Comparison of ENCODE assay signal across 12 cellular contexts in genomic region chr19:13011653-13012389, GRCh38. TPM values are rescaled to one million over a fixed set of nuclear protein-coding genes. Genes with fewer than 3 reads are reported as not detected.
DNase-seq lines count a peak whose midpoint lies in the region; ATAC-seq and TF ChIP-seq lines count a peak whose summit lies in the region.
"Had no signal": no experiment of that assay in that cellular context is flagged by ENCODE, and none has a peak within 500 bp of the region (broad histone marks: within the 10 kb centered on the region; RNA-seq: fewer than 3 reads in every experiment).

No MANE protein-coding gene starts in this region.

- H3K36me3 ChIP-seq in CD4-positive, CD25-positive, alpha-beta regulatory T cell (ENCODE audit: control insufficient read depth, insufficient read depth, low read length) = no peaks in the 10 kb centered on the region
- H3K36me3 ChIP-seq in Panc1 (ENCODE audit: control insufficient read depth, insufficient read depth, low read length) = no peaks in the 10 kb centered on the region
- H3K36me3 ChIP-seq in esophagus squamous epithelium = peaks cover 0 to 5% (median 0%) of the 10 kb centered on the region in 3 donors
- H3K36me3 ChIP-seq in skeletal muscle tissue (ENCODE audit: control insufficient read depth in 3 of 3, insufficient read depth in 3 of 3, low read length in 3 of 3) = peaks cover 4 to 6% (median 5%) of the 10 kb centered on the region in 3 donors

- no peak for DNase-seq in CD4-positive, CD25-positive, alpha-beta regulatory T cell
- DNase-seq in Panc1 (ENCODE audit: low read depth, low spot score) (no peak), esophagus squamous epithelium (lab: John Stamatoyannopoulos, UW) (no peak), A172 (ENCODE audit: low spot score) (no peak), NCI-H69 (lab: John Stamatoyannopoulos, UW) (no peak), NCI-H2029 (lab: John Stamatoyannopoulos, UW) (no peak)
- no peak for DNase-seq in activated CD8-positive, alpha-beta memory T cell treated with anti-CD3 and anti-CD28 coated beads for 24 hours
- DNase-seq: activated effector memory CD4-positive, alpha-beta T cell treated with Interleukin-2 at 50 U/mL for 16 hours; effector memory CD8-positive, alpha-beta T cell; NCI-H1105; occipital lobe had no signal

- H3K9me3 Mint-ChIP-seq in CD4-positive, CD25-positive, alpha-beta regulatory T cell = peaks cover 0 to 2% (median 0%) of the 10 kb centered on the region in 7 donors
- H3K9me3 Mint-ChIP-seq: effector memory CD8-positive, alpha-beta T cell had no signal

- peaks cover 60% of the 10 kb centered on the region for H3K27me3 Mint-ChIP-seq in CD4-positive, CD25-positive, alpha-beta regulatory T cell

- peak overlapping the region in 3 of 4 donors; percentile 35 to 54 (median 48) for H3K4me3 Mint-ChIP-seq in CD4-positive, CD25-positive, alpha-beta regulatory T cell

- H3K9ac ChIP-seq in skeletal muscle tissue (ENCODE audit: low read depth in 1 of 3, low read length in 3 of 3) = peak overlapping the region; percentile 59 to 96 (median 95)

- no peak for ATAC-seq in CD4-positive, CD25-positive, alpha-beta regulatory T cell (ENCODE audit: low read depth in 2 of 2)
- ATAC-seq in Panc1 = no peak

- TF ChIP-seq CTCF in Panc1 (IDR thresholded peaks at IDR 0.05) (no peak), esophagus squamous epithelium (IDR thresholded peaks at IDR 0.05) (no peak)

- POLR2A ChIA-PET in Panc1 (lab: Charles Lee) = no interaction called here

- H3K4me1 ChIP-seq in CD4-positive, CD25-positive, alpha-beta regulatory T cell (ENCODE audit: control insufficient read depth, insufficient read depth, low read length, poor library complexity, severe bottlenecking) = peaks cover 19% of the 10 kb centered on the region
- H3K4me1 ChIP-seq in Panc1 (ENCODE audit: control insufficient read depth, insufficient read depth, low read length) = peaks cover 74% of the 10 kb centered on the region
- H3K4me1 ChIP-seq in esophagus squamous epithelium = peaks cover 75 to 100% (median 77%) of the 10 kb centered on the region in 3 donors
- peaks cover 74 to 83% (median 76%) of the 10 kb centered on the region in 3 donors for H3K4me1 ChIP-seq in skeletal muscle tissue (ENCODE audit: control insufficient read depth in 3 of 3, insufficient read depth in 3 of 3, low read length in 3 of 3)

- H3K27ac Mint-ChIP-seq in CD4-positive, CD25-positive, alpha-beta regulatory T cell = no peak overlapping the region

- in situ Hi-C loops in Panc1 (cut with HindIII; ENCODE audit: low pct_unique_long_range_greater_than_20kb, low sequenced_read_pairs) = no loop called here

- WGBS in esophagus squamous epithelium, 2 donors = 44 to 45% methylated on average over 4 to 15 of the region's 54 CpGs

- intact Hi-C loops in Panc1 (cut with micrococcal nuclease; ENCODE audit: unreplicated experiment) (no loop called here), esophagus squamous epithelium (cut with DNase I) (no loop called here)

- H3K4me1 Mint-ChIP-seq in CD4-positive, CD25-positive, alpha-beta regulatory T cell = peaks cover 0 to 31% (median 6%) of the 10 kb centered on the region in 4 donors

- no peak overlapping the region for H3K4me3 ChIP-seq in CD4-positive, CD25-positive, alpha-beta regulatory T cell (ENCODE audit: low read depth, low read length)
- H3K4me3 ChIP-seq in Panc1 (ENCODE audit: low read depth in 2 of 2, low read length in 2 of 2) (no peak overlapping the region), esophagus squamous epithelium (peak overlapping the region in 3 of 4 donors; percentile 41 to 61 (median 44)), skeletal muscle tissue (ENCODE audit: low read length in 3 of 3) (peak overlapping the region; percentile 9 to 76 (median 73))

- no TSS peak for BruUV-seq in Panc1 (replicated peaks; lab: Mats Ljungman, UMichigan)

- CTCF ChIA-PET in Panc1 (lab: Charles Lee) = no interaction called here

- H3K27me3 ChIP-seq in CD4-positive, CD25-positive, alpha-beta regulatory T cell (ENCODE audit: control insufficient read depth, insufficient read depth, low read length) = peaks cover 5% of the 10 kb centered on the region
- no peaks in the 10 kb centered on the region for H3K27me3 ChIP-seq in Panc1 (ENCODE audit: control insufficient read depth, insufficient read depth, low read length)
- peaks cover 0 to 38% (median 0%) of the 10 kb centered on the region in 4 donors for H3K27me3 ChIP-seq in esophagus squamous epithelium
- H3K27me3 ChIP-seq in skeletal muscle tissue (ENCODE audit: control insufficient read depth in 3 of 3, insufficient read depth in 3 of 3, low read length in 3 of 3) = no peaks in the 10 kb centered on the region

- TF ChIP-seq POLR2A in esophagus squamous epithelium (IDR thresholded peaks at IDR 0.05) = no peak

- H3K9me3 ChIP-seq in CD4-positive, CD25-positive, alpha-beta regulatory T cell (ENCODE audit: control insufficient read depth in 2 of 2, low read length in 2 of 2) = no peaks in the 10 kb centered on the region
- H3K9me3 ChIP-seq in Panc1 (ENCODE audit: control insufficient read depth, insufficient read depth, low read depth, low read length) (no peaks in the 10 kb centered on the region), esophagus squamous epithelium (no peaks in the 10 kb centered on the region), skeletal muscle tissue (ENCODE audit: control insufficient read depth in 3 of 3, low read length in 3 of 3) (no peaks in the 10 kb centered on the region)

- H3K36me3 Mint-ChIP-seq in CD4-positive, CD25-positive, alpha-beta regulatory T cell = no peaks in the 10 kb centered on the region

- no peak overlapping the region for H3K27ac ChIP-seq in CD4-positive, CD25-positive, alpha-beta regulatory T cell (ENCODE audit: insufficient read depth, low read length, poor library complexity, severe bottlenecking)
- H3K27ac ChIP-seq in Panc1 (ENCODE audit: low read length) (peak overlapping the region; percentile 99), esophagus squamous epithelium (peak overlapping the region; percentile 90 to 98 (median 92)), skeletal muscle tissue (ENCODE audit: low read depth, low read length) (peak overlapping the region; percentile 100)

RNA-seq across cellular contexts. Expression of gene NFIX, which starts 16.5 kb away (rescaled TPM):
- total RNA-seq in CD4-positive, CD25-positive, alpha-beta regulatory T cell = 1.2 TPM
- polyA plus RNA-seq in CD4-positive, CD25-positive, alpha-beta regulatory T cell = under 1 TPM in 1 of 4 donors, not detected in 3; 0.15 TPM
- total RNA-seq in Panc1 (2021; ENCODE audit: unreplicated experiment) (144 TPM), esophagus squamous epithelium (10 to 100 TPM; 32.3 to 81.2 (median 51.6) TPM), skeletal muscle tissue (49.1 TPM)
- polyA plus RNA-seq in Panc1 (2012; ENCODE audit: insufficient read length) = 107 TPM
- 17.0 and 25.7 TPM in 2 replicates for total RNA-seq in A172 (2014; rRNA removed; shearing (Covaris generic))

RNA-seq across cellular contexts. Expression of gene DAND5, which starts 42.4 kb away (rescaled TPM):
- not detected for total RNA-seq in CD4-positive, CD25-positive, alpha-beta regulatory T cell
- not detected for polyA plus RNA-seq in CD4-positive, CD25-positive, alpha-beta regulatory T cell
- total RNA-seq in Panc1 (2021; ENCODE audit: unreplicated experiment) = 0.54 TPM
- polyA plus RNA-seq in Panc1 (2012; ENCODE audit: insufficient read length) = 1.5 TPM
- total RNA-seq in esophagus squamous epithelium = not detected
- not detected for total RNA-seq in skeletal muscle tissue
- total RNA-seq in A172 (2014; rRNA removed; shearing (Covaris generic)) = 0.10 and 0.36 TPM in 2 replicates
- total RNA-seq: occipital lobe had no signal

RNA-seq across cellular contexts. Expression of gene GADD45GIP1, which starts 54.8 kb away (rescaled TPM):
- 7.4 TPM for total RNA-seq in CD4-positive, CD25-positive, alpha-beta regulatory T cell
- 10 to 100 TPM; 57.2 to 71.9 (median 66.6) TPM for polyA plus RNA-seq in CD4-positive, CD25-positive, alpha-beta regulatory T cell
- total RNA-seq in Panc1 (2021; ENCODE audit: unreplicated experiment) = 36.7 TPM
- 86.1 TPM for polyA plus RNA-seq in Panc1 (2012; ENCODE audit: insufficient read length)
- total RNA-seq in esophagus squamous epithelium = 10 to 100 TPM; 34.4 to 59.7 (median 44.9) TPM
- 21.4 TPM for total RNA-seq in skeletal muscle tissue
- total RNA-seq in A172 (2014; rRNA removed; shearing (Covaris generic)) = 64.2 and 82.8 TPM in 2 replicates

Comparison
In these comparisons a context has a peak if more than half of its experiments do, and no peak if none do; other contexts are left out.
1. H3K4me3 ChIP-seq: peak in esophagus squamous epithelium (3 of 4) and skeletal muscle tissue (3 of 3); none in CD4-positive, CD25-positive, alpha-beta regulatory T cell (single experiment) and Panc1 (0 of 2).